8 cellular contexts compared by ENCODE assay signal in genomic region chr13:50236898-50237318, GRCh38.
A peak's percentile ranks its signal among the peaks of the same experiment; 100 is the strongest.
DNase-seq lines count a peak whose midpoint lies in the region; ATAC-seq lines count a peak whose summit lies in the region.

No MANE protein-coding gene starts in this region.

- H3K4me1 Mint-ChIP-seq in stimulated activated memory B cell treated with anti-CD40 and anti-IgM and Interleukin-4, amounts not matched to agents 10 μg/mL and 1 μg/mL and 100 μg/mL, for 72 hours: peaks cover 53% of the 10 kb centered on the region

- peak overlapping the region; percentile 32 for H3K4me3 Mint-ChIP-seq in stimulated activated memory B cell treated with anti-CD40 and anti-IgM and Interleukin-4, amounts not matched to agents 10 μg/mL and 1 μg/mL and 100 μg/mL, for 72 hours

- DNase-seq in activated CD8-positive, alpha-beta memory T cell treated with anti-CD3 and anti-CD28 coated beads for 24 hours: peak; percentile 67
- no peak for DNase-seq in activated CD8-positive, alpha-beta memory T cell treated with anti-CD3 and anti-CD28 coated beads, Interleukin-2, amount 50 U/mL, for 4 hours
- peak; percentile 72 for DNase-seq in activated effector memory CD4-positive, alpha-beta T cell treated with anti-CD3 and anti-CD28 coated beads, Interleukin-2, amount 50 U/mL, for 16 hours
- no peak for DNase-seq in NCI-H2029 treated with DMSO at 0.1 percent for 48 hours (lab: John Stamatoyannopoulos, UW)
- DNase-seq in epidermal melanocyte (ENCODE audit: insufficient read length, low spot score): no peak
- no peak for DNase-seq in kidney glomerular epithelial cell (lab: John Stamatoyannopoulos, UW)

- peaks cover 12% of the 10 kb centered on the region for H3K36me3 Mint-ChIP-seq in stimulated activated memory B cell treated with anti-CD40 and anti-IgM and Interleukin-4, amounts not matched to agents 10 μg/mL and 1 μg/mL and 100 μg/mL, for 72 hours

- ATAC-seq in HG03108 (IDR thresholded peaks at IDR 0.05; ENCODE audit: unreplicated experiment): peak; percentile 95
- ATAC-seq in stimulated activated memory B cell treated with anti-CD40 and anti-IgM and Interleukin-4, amounts not matched to agents 10 μg/mL and 1 μg/mL and 100 μg/mL, for 72 hours: peak; percentile 98

- no peaks in the 10 kb centered on the region for H3K27me3 Mint-ChIP-seq in stimulated activated memory B cell treated with anti-CD40 and anti-IgM and Interleukin-4, amounts not matched to agents 10 μg/mL and 1 μg/mL and 100 μg/mL, for 72 hours

- peak overlapping the region; percentile 93 for H3K27ac Mint-ChIP-seq in stimulated activated memory B cell treated with anti-CD40 and anti-IgM and Interleukin-4, amounts not matched to agents 10 μg/mL and 1 μg/mL and 100 μg/mL, for 72 hours

- peaks cover 6% of the 10 kb centered on the region for H3K9me3 Mint-ChIP-seq in stimulated activated memory B cell treated with anti-CD40 and anti-IgM and Interleukin-4, amounts not matched to agents 10 μg/mL and 1 μg/mL and 100 μg/mL, for 72 hours

Comparison
In these comparisons a context has a peak if more than half of its experiments do, and no peak if none do; other contexts are left out.
1. DNase-seq: peak in activated CD8-positive, alpha-beta memory T cell treated with anti-CD3 and anti-CD28 coated beads for 24 hours (single experiment) and activated effector memory CD4-positive, alpha-beta T cell treated with anti-CD3 and anti-CD28 coated beads, Interleukin-2, amount 50 U/mL, for 16 hours (single experiment); none in activated CD8-positive, alpha-beta memory T cell treated with anti-CD3 and anti-CD28 coated beads, Interleukin-2, amount 50 U/mL, for 4 hours (single experiment), NCI-H2029 treated with DMSO at 0.1 percent for 48 hours (single experiment), epidermal melanocyte (single experiment) and kidney glomerular epithelial cell (single experiment).